Comparison of ENCODE assay signal across 9 cellular contexts in genomic region chrX:100768679-100769338, GRCh38. TPM values are rescaled to one million over a fixed set of nuclear protein-coding genes. Genes with fewer than 3 reads are reported as not detected.
DNase-seq lines count a peak whose midpoint lies in the region; ATAC-seq and TF ChIP-seq lines count a peak whose summit lies in the region.
"Had no signal": no experiment of that assay in that cellular context is flagged by ENCODE, and none has a peak within 500 bp of the region (broad histone marks: within the 10 kb centered on the region; RNA-seq: fewer than 3 reads in every experiment).

No MANE protein-coding gene starts in this region.

- H3K36me3 ChIP-seq in Peyer's patch = no peaks in the 10 kb centered on the region
- no peaks in the 10 kb centered on the region for H3K36me3 ChIP-seq in thyroid gland
- H3K36me3 ChIP-seq: BLaER1 treated with 17β-estradiol and CSF1 and Interleukin-3, amounts not matched to agents 10 nM and 100 nM had no signal

- in situ Hi-C loops in KBM-7 (cut with MboI; ENCODE audit: low pct_unique_long_range_greater_than_20kb, low sequenced_read_pairs) = loop anchor here (10.0 kb wide), 1 partner anchor 84 kb away; no protein-coding TSS in a partner anchor

- no peaks in the 10 kb centered on the region for H3K36me3 Mint-ChIP-seq in activated T-cell treated with anti-CD3 and anti-CD28 coated beads, Interleukin-2, amount 50 U/mL, for 72 hours (ENCODE audit: insufficient read depth in 2 of 2)

- H3K4me3 ChIP-seq in Peyer's patch = no peak overlapping the region
- no peak overlapping the region for H3K4me3 ChIP-seq in fibroblast of the aortic adventitia (ENCODE audit: low read depth, low read length)
- H3K4me3 ChIP-seq in thyroid gland (replicated peaks in 1 of 3) = no peak overlapping the region
- H3K4me3 ChIP-seq: BLaER1 treated with 17β-estradiol and CSF1 and Interleukin-3, amounts not matched to agents 10 nM and 100 nM had no signal

- H3K27ac ChIP-seq in Peyer's patch = no peak overlapping the region
- H3K27ac ChIP-seq in thyroid gland = no peak overlapping the region
- H3K27ac ChIP-seq: BLaER1 treated with 17β-estradiol and CSF1 and Interleukin-3, amounts not matched to agents 10 nM and 100 nM had no signal

- DNase-seq in NCI-H1436 (lab: John Stamatoyannopoulos, UW) (peak; percentile 78), NCI-H1436 treated with DMSO at 0.1 percent for 48 hours (lab: John Stamatoyannopoulos, UW) (no peak), KBM-7 (peak; percentile 91), Peyer's patch (peak; percentile 78 to 96 (median 89)), fibroblast of the aortic adventitia (ENCODE audit: low read depth) (peak; percentile 76), omental fat pad (ENCODE audit: low spot score) (peak; percentile 99), thyroid gland (peak; percentile 81 to 86)
- DNase-seq in activated T-cell treated with anti-CD3 and anti-CD28 coated beads, Interleukin-2, amount 50 U/mL, for 72 hours = peak; percentile 82 to 84

- intact Hi-C loops in thyroid gland (cut with DNase I) = loop anchor here (5.0 kb wide), 1 partner anchor 82 kb away; no protein-coding TSS in a partner anchor

- TF ChIP-seq CTCF in Peyer's patch (IDR thresholded peaks at IDR 0.05) (peak; percentile 91 to 100 (median 98)), fibroblast of the aortic adventitia (IDR thresholded peaks at IDR 0.05; ENCODE audit: insufficient read depth, low read length) (peak; percentile 99), omental fat pad (IDR thresholded peaks at IDR 0.05) (peak in 2 of 3 donors; percentile 98 to 99), thyroid gland (IDR thresholded peaks at IDR 0.05) (peak; percentile 88 to 100 (median 99))

- 20 to 23% methylated on average over 7 of the region's 7 CpGs for WGBS in thyroid gland, 2 donors

- H3K4me3 Mint-ChIP-seq in activated T-cell treated with anti-CD3 and anti-CD28 coated beads, Interleukin-2, amount 50 U/mL, for 72 hours = no peak overlapping the region

- peak in 1 of 2 donors; percentile 32 for ATAC-seq in activated T-cell treated with anti-CD3 and anti-CD28 coated beads, Interleukin-2, amount 50 U/mL, for 72 hours (replicated peaks in 1 of 2)
- ATAC-seq in omental fat pad (ENCODE audit: low FRiP score) = peak; percentile 82

- no peak overlapping the region for H3K27ac Mint-ChIP-seq in activated T-cell treated with anti-CD3 and anti-CD28 coated beads, Interleukin-2, amount 50 U/mL, for 72 hours

- H3K9me3 ChIP-seq in Peyer's patch = no peaks in the 10 kb centered on the region
- no peaks in the 10 kb centered on the region for H3K9me3 ChIP-seq in thyroid gland
- H3K9me3 ChIP-seq: BLaER1 treated with 17β-estradiol and CSF1 and Interleukin-3, amounts not matched to agents 10 nM and 100 nM had no signal

- no peaks in the 10 kb centered on the region for H3K9me3 Mint-ChIP-seq in activated T-cell treated with anti-CD3 and anti-CD28 coated beads, Interleukin-2, amount 50 U/mL, for 72 hours

- H3K4me1 ChIP-seq in Peyer's patch = no peaks in the 10 kb centered on the region
- no peaks in the 10 kb centered on the region for H3K4me1 ChIP-seq in thyroid gland
- H3K4me1 ChIP-seq: BLaER1 treated with 17β-estradiol and CSF1 and Interleukin-3, amounts not matched to agents 10 nM and 100 nM had no signal

- H3K27me3 ChIP-seq in Peyer's patch (no peaks in the 10 kb centered on the region), thyroid gland (no peaks in the 10 kb centered on the region)
- H3K27me3 ChIP-seq: BLaER1 treated with 17β-estradiol and CSF1 and Interleukin-3, amounts not matched to agents 10 nM and 100 nM had no signal

- no peak for TF ChIP-seq POLR2A in Peyer's patch (IDR thresholded peaks at IDR 0.05)
- no peak for TF ChIP-seq POLR2A in thyroid gland (IDR thresholded peaks at IDR 0.05)

- H3K4me1 Mint-ChIP-seq in activated T-cell treated with anti-CD3 and anti-CD28 coated beads, Interleukin-2, amount 50 U/mL, for 72 hours (ENCODE audit: low read depth) = no peaks in the 10 kb centered on the region

- H3K27me3 Mint-ChIP-seq in activated T-cell treated with anti-CD3 and anti-CD28 coated beads, Interleukin-2, amount 50 U/mL, for 72 hours (ENCODE audit: low read depth) = peaks cover 65% of the 10 kb centered on the region

RNA-seq across cellular contexts. Expression of gene SYTL4, which starts 36.9 kb away (rescaled TPM):
- 100 to 1,000 TPM in 1 of 4 donors, 10 to 100 TPM in 3; 17.7 to 102 (median 31.3) TPM for total RNA-seq in Peyer's patch
- not detected for total RNA-seq in activated T-cell treated with anti-CD3 and anti-CD28 coated beads, Interleukin-2, amount 50 U/mL, for 72 hours
- total RNA-seq in fibroblast of the aortic adventitia (ENCODE audit: low replicate concordance) = 5.1 and 38.7 TPM in 2 replicates
- 10 to 100 TPM; 10.2 to 37.2 (median 14.8) TPM for total RNA-seq in omental fat pad
- total RNA-seq in thyroid gland = 10 to 100 TPM; 13.1 to 28.2 (median 23.2) TPM

RNA-seq across cellular contexts. Expression of gene CSTF2, which starts 51.4 kb away (rescaled TPM):
- total RNA-seq in Peyer's patch = 10 to 100 TPM; 20.1 to 30.1 (median 25.4) TPM
- total RNA-seq in activated T-cell treated with anti-CD3 and anti-CD28 coated beads, Interleukin-2, amount 50 U/mL, for 72 hours = 10 to 100 TPM; 32.8 to 33.0 TPM
- 12.5 and 22.3 TPM in 2 replicates for total RNA-seq in fibroblast of the aortic adventitia (ENCODE audit: low replicate concordance)
- total RNA-seq in omental fat pad = 10 to 100 TPM in 2 of 4 donors, 1 to 10 TPM in 2; 7.8 to 10.1 (median 9.8) TPM
- total RNA-seq in thyroid gland = 10 to 100 TPM in 3 of 4 donors, 1 to 10 TPM in 1; 6.2 to 13.8 (median 11.7) TPM
